Comparison of ENCODE assay signal across 26 cellular contexts in the genomic region with DNA sequence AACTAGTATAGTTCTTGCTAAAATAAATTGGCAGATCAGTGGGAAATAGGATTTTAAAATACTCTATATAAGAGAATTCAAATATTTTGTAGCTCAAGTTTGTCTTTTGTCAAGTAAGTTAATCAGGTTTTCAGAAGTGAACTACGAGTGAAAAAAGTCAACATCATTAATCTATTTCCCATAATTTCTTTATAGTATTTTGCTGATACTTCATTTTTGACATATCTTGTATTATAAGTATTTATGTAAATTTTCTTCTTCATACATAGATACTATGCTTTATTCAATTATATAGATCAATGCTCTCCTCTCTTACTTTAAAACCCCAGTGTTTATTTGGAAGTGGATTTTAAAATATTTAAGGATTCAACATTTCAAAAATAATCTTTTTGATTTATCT.
A peak's percentile ranks its signal among the peaks of the same experiment; 100 is the strongest.
DNase-seq lines count a peak whose midpoint lies in the region; ATAC-seq, FAIRE-seq and TF ChIP-seq lines count a peak whose summit lies in the region.
"Had no signal": no experiment of that assay in that cellular context is flagged by ENCODE, and none has a peak within 500 bp of the region (broad histone marks: within the 10 kb centered on the region; RNA-seq: fewer than 3 reads in every experiment).

No MANE protein-coding gene starts in this region.

- H3K27me3 ChIP-seq in SK-N-SH (ENCODE audit: insufficient read depth): no peaks in the 10 kb centered on the region
- no peaks in the 10 kb centered on the region for H3K27me3 ChIP-seq in IMR-90 (ENCODE audit: control insufficient read depth, insufficient read depth, low read length)
- no peaks in the 10 kb centered on the region for H3K27me3 ChIP-seq in small intestine (ENCODE audit: control insufficient read depth in 2 of 2, insufficient read depth in 2 of 2, low read length in 2 of 2)
- H3K27me3 ChIP-seq: BE2C; BLaER1 treated with 17β-estradiol and CSF1 and Interleukin-3, amounts not matched to agents 10 nM and 100 nM had no signal

- H3K79me2 ChIP-seq in SK-N-SH (ENCODE audit: insufficient read depth): no peaks in the 10 kb centered on the region

- H4K8ac ChIP-seq in IMR-90 (ENCODE audit: low read depth in 2 of 2, low read length in 2 of 2): no peak overlapping the region

- ATAC-seq in SK-N-SH treated with all-trans-retinoic acid at 6 μM for 48 hours (no peak), IMR-90 (ENCODE audit: low read depth) (no peak), HG03280 (IDR thresholded peaks at IDR 0.05; ENCODE audit: unreplicated experiment) (no peak)

- H2AFZ ChIP-seq in SK-N-SH (ENCODE audit: low read depth): peak overlapping the region; percentile 4
- no peak overlapping the region for H2AFZ ChIP-seq in IMR-90 (replicated peaks; ENCODE audit: low read length, poor library complexity)
- H2AFZ ChIP-seq: GM23248 had no signal

- no peaks in the 10 kb centered on the region for H3K9me1 ChIP-seq in IMR-90 (ENCODE audit: insufficient read depth, low read length)

- TF ChIP-seq RAD21 in SK-N-SH (IDR thresholded peaks at IDR 0.05; ENCODE audit: low read length) (no peak), IMR-90 (IDR thresholded peaks at IDR 0.05; ENCODE audit: low read length) (no peak)

- DNase-seq in SK-N-SH: no peak
- DNase-seq in IMR-90: no peak
- no peak for DNase-seq in small intestine
- no peak for DNase-seq in NCI-H2171 (lab: John Stamatoyannopoulos, UW)
- no peak for DNase-seq in RKO (ENCODE audit: low spot score)
- DNase-seq: ACHN; AML-193; BE2C; CD4-positive, alpha-beta T cell; CD8-positive, alpha-beta memory T cell; DMS 273 treated with DMSO at 0.1 percent for 48 hours; DMS79; EL; GF-D8; GM23248; H7; HCEC 1CT had no signal

- no peak overlapping the region for H2BK120ac ChIP-seq in IMR-90 (ENCODE audit: low read depth, low read length)

- in situ Hi-C loops in IMR-90 (cut with MboI; ENCODE audit: low sequenced_read_pairs): no loop called here

- TF ChIP-seq POLR2A in IMR-90 (IDR thresholded peaks at IDR 0.05; ENCODE audit: low read depth, low read length): no peak

- H3K14ac ChIP-seq in IMR-90 (replicated peaks; ENCODE audit: low read depth, low read length): no peak overlapping the region

- POLR2A ChIA-PET in SK-N-SH (lab: Yijun Ruan, JAX): no interaction called here
- POLR2A ChIA-PET in IMR-90 (lab: Charles Lee; ENCODE audit: unreplicated experiment): no interaction called here

- H4K20me1 ChIP-seq in SK-N-SH (ENCODE audit: insufficient read depth): no peaks in the 10 kb centered on the region
- H4K20me1 ChIP-seq in IMR-90 (ENCODE audit: insufficient read depth, low read length): no peaks in the 10 kb centered on the region
- H4K20me1 ChIP-seq: BLaER1 treated with 17β-estradiol and CSF1 and Interleukin-3, amounts not matched to agents 10 nM and 100 nM had no signal

- BruUV-seq in IMR-90 (replicated peaks; lab: Mats Ljungman, UMichigan): no TSS peak

- WGBS in SK-N-SH (ENCODE audit: low lambda C conversion rate): 40% methylated on average over 1 of the region's 1 CpG
- no CpG with 5 or more reads among the region's 1 CpG for WGBS in IMR-90 (ENCODE audit: extremely low coverage in 2 of 2, insufficient read length in 1 of 2), 2 experiments
- WGBS in small intestine, 3 donors: 74 to 90% (median 83%) methylated on average over 1 of the region's 1 CpG

- no peaks in the 10 kb centered on the region; the same call in 1 of the 2 replicates for H3K9me3 ChIP-seq in SK-N-SH
- no peaks in the 10 kb centered on the region for H3K9me3 ChIP-seq in IMR-90 (ENCODE audit: control insufficient read depth, insufficient read depth, low read length)
- H3K9me3 ChIP-seq in small intestine (ENCODE audit: control insufficient read depth, low read depth): no peaks in the 10 kb centered on the region
- H3K9me3 ChIP-seq: BE2C; BLaER1 treated with 17β-estradiol and CSF1 and Interleukin-3, amounts not matched to agents 10 nM and 100 nM had no signal

- no peak overlapping the region for H3K23ac ChIP-seq in IMR-90 (ENCODE audit: low read depth, low read length)

- no peaks in the 10 kb centered on the region for H3F3A ChIP-seq in SK-N-SH (replicated peaks; ENCODE audit: insufficient read depth)

- H3K56ac ChIP-seq in IMR-90 (ENCODE audit: extremely low read depth, insufficient read depth, low read length): no peak overlapping the region

- peaks cover 0 to 6% of the 10 kb centered on the region in 2 experiments; a peak in 2 of 4 replicates for H3K4me1 ChIP-seq in SK-N-SH (ENCODE audit: control insufficient read depth in 1 of 2, insufficient read depth in 2 of 2, low read depth in 1 of 2, low read length in 1 of 2)
- no peaks in the 10 kb centered on the region for H3K4me1 ChIP-seq in IMR-90 (ENCODE audit: control insufficient read depth, insufficient read depth, low read length)
- H3K4me1 ChIP-seq in small intestine (ENCODE audit: control insufficient read depth in 2 of 2, insufficient read depth in 1 of 2, low read depth in 1 of 2, low read length in 1 of 2): no peaks in the 10 kb centered on the region
- H3K4me1 ChIP-seq: BLaER1 treated with 17β-estradiol and CSF1 and Interleukin-3, amounts not matched to agents 10 nM and 100 nM had no signal

- TF ChIP-seq EP300 in SK-N-SH (IDR thresholded peaks at IDR 0.05; ENCODE audit: borderline replicate concordance in 1 of 2, low read depth in 1 of 2, low read length in 1 of 2): no peak

- H3K4me3 ChIP-seq in SK-N-SH (ENCODE audit: low read depth in 2 of 2, low read length in 1 of 2) (no peak overlapping the region), IMR-90 (ENCODE audit: insufficient read depth, low read depth, low read length) (no peak overlapping the region), small intestine (ENCODE audit: low read depth in 1 of 2, low read length in 2 of 2) (no peak overlapping the region)
- H3K4me3 ChIP-seq: BLaER1 treated with 17β-estradiol and CSF1 and Interleukin-3, amounts not matched to agents 10 nM and 100 nM; GM23248 had no signal

- H2AK5ac ChIP-seq in IMR-90 (ENCODE audit: low read depth, low read length): no peak overlapping the region

- intact Hi-C loops in IMR-90 (cut with micrococcal nuclease): no loop called here

- dilution Hi-C loops in IMR-90 (cut with HindIII; ENCODE audit: low sequenced_read_pairs, unreplicated experiment): no loop called here

- H3K9me2 ChIP-seq in SK-N-SH: no peaks in the 10 kb centered on the region; the same call in 1 of the 2 replicates

- CTCF ChIA-PET in SK-N-SH (lab: Yijun Ruan, JAX) (no interaction called here), IMR-90 (lab: Yijun Ruan, JAX) (no interaction called here)

- no peak overlapping the region for H3K4ac ChIP-seq in IMR-90 (ENCODE audit: low read depth, low read length)

- TF ChIP-seq CTCF in SK-N-SH (IDR thresholded peaks at IDR 0.05) (no peak), IMR-90 (conservative IDR thresholded peaks at IDR 0.05; ENCODE audit: low read depth, low read length) (no peak)

- H3K36me3 ChIP-seq in SK-N-SH (replicated peaks in 1 of 2; ENCODE audit: control insufficient read depth in 1 of 2, insufficient read depth in 2 of 2, low read length in 1 of 2) (peaks cover 0 to 17% of the 10 kb centered on the region in 2 experiments), IMR-90 (ENCODE audit: control insufficient read depth, insufficient read depth, low read length) (no peaks in the 10 kb centered on the region), small intestine (ENCODE audit: control insufficient read depth in 2 of 2, insufficient read depth in 2 of 2, low read length in 2 of 2) (no peaks in the 10 kb centered on the region)
- H3K36me3 ChIP-seq: BLaER1 treated with 17β-estradiol and CSF1 and Interleukin-3, amounts not matched to agents 10 nM and 100 nM had no signal

- no peak overlapping the region for H2BK5ac ChIP-seq in IMR-90 (ENCODE audit: low read depth, low read length, poor library complexity, severe bottlenecking)

- no peak overlapping the region for H2BK20ac ChIP-seq in IMR-90 (ENCODE audit: low read depth, low read length)

- no peak overlapping the region for H2AK9ac ChIP-seq in IMR-90 (replicated peaks; ENCODE audit: low read depth, low read length, poor library complexity)

- no peaks in the 10 kb centered on the region for H3K79me1 ChIP-seq in IMR-90 (ENCODE audit: low read depth in 1 of 2, low read length in 2 of 2)

- H4K91ac ChIP-seq in IMR-90 (ENCODE audit: insufficient read depth, low read depth, low read length): no peak overlapping the region

- no peak overlapping the region for H3K27ac ChIP-seq in SK-N-SH (ENCODE audit: low read depth in 2 of 2, low read length in 1 of 2)
- H3K27ac ChIP-seq in IMR-90 (ENCODE audit: insufficient read depth, low read length): no peak overlapping the region
- H3K27ac ChIP-seq in small intestine (ENCODE audit: low read depth in 1 of 2, low read length in 1 of 2): no peak overlapping the region
- H3K27ac ChIP-seq: 22Rv1; BLaER1 treated with 17β-estradiol and CSF1 and Interleukin-3, amounts not matched to agents 10 nM and 100 nM; GM23248 had no signal

- FAIRE-seq in endometrium (lab: Jason Lieb, UNC) (peak; percentile 29), small intestine (lab: Jason Lieb, UNC) (peak; percentile 53)
- FAIRE-seq: A204.1, GM12891, GM18507, H1 had no signal

- no peak overlapping the region for H3K18ac ChIP-seq in IMR-90 (ENCODE audit: low read depth, low read length)

- no peak overlapping the region for H3K9ac ChIP-seq in SK-N-SH
- no peak overlapping the region for H3K9ac ChIP-seq in IMR-90 (ENCODE audit: low read depth, low read length)
- H3K9ac ChIP-seq: BLaER1 treated with 17β-estradiol and CSF1 and Interleukin-3, amounts not matched to agents 10 nM and 100 nM; GM23248 had no signal

- H2BK15ac ChIP-seq in IMR-90 (ENCODE audit: low read depth, low read length): no peak overlapping the region

- H3K4me2 ChIP-seq in SK-N-SH (no peak overlapping the region), IMR-90 (ENCODE audit: low read depth, low read length) (no peak overlapping the region)
- H3K4me2 ChIP-seq: BLaER1 treated with 17β-estradiol and CSF1 and Interleukin-3, amounts not matched to agents 10 nM and 100 nM had no signal

- no peak overlapping the region for H4K5ac ChIP-seq in IMR-90 (ENCODE audit: low read depth, low read length)

TF ChIP-seq in SK-N-SH, 30 proteins besides CTCF, POLR2A, EP300 and RAD21 (continues in another document):
- TF ChIP-seq FOXM1 (IDR thresholded peaks at IDR 0.05; ENCODE audit: low read depth) (no peak), JUND (IDR thresholded peaks at IDR 0.05) (no peak), RFX5 (IDR thresholded peaks at IDR 0.05; ENCODE audit: low read length) (no peak)

TF ChIP-seq in SK-N-SH treated with all-trans-retinoic acid at 6 μM for 48 hours, 23 proteins besides CTCF, POLR2A, EP300 and RAD21 (continues in another document):
- TF ChIP-seq ZNF70 (CRISPR knock-in tag; IDR thresholded peaks at IDR 0.05): no peak

TF ChIP-seq in IMR-90, 13 proteins besides CTCF, POLR2A, EP300 and RAD21:
- TF ChIP-seq, protein P1, sequence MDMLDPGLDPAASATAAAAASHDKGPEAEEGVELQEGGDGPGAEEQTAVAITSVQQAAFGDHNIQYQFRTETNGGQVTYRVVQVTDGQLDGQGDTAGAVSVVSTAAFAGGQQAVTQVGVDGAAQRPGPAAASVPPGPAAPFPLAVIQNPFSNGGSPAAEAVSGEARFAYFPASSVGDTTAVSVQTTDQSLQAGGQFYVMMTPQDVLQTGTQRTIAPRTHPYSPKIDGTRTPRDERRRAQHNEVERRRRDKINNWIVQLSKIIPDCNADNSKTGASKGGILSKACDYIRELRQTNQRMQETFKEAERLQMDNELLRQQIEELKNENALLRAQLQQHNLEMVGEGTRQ (IDR thresholded peaks at IDR 0.05; ENCODE audit: low read depth, low read length): no peak
- TF ChIP-seq MAFK (IDR thresholded peaks at IDR 0.05; ENCODE audit: low read depth, low read length): peak; percentile 41; the same call in 1 of the 2 replicates
